ENCODE assay signal across 27 cellular contexts in the genomic region with DNA sequence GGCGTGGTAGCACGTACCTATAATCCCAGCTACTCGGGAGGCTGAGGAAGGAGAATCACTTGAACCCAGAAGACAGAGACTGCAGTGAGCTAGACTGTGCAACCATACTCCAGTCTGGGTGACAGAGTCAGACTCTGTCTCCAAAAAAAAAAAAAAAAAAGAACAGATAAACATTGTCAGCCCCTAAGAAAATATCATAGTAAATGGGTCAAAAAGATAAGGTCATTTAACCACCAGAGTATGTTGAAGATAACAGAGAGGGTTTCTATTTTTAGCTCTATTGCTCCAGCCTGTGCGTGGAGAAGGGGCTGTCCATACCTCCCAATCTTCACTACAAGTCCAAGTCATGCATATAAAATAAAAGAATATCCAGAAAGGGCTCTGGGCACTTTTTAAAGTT. TPM values are rescaled to one million over a fixed set of nuclear protein-coding genes. Genes with fewer than 3 reads are reported as not detected.
DNase-seq lines count a peak whose midpoint lies in the region; ATAC-seq, FAIRE-seq and TF ChIP-seq lines count a peak whose summit lies in the region.
"Had no signal": no experiment of that assay in that cellular context is flagged by ENCODE, and none has a peak within 500 bp of the region (broad histone marks: within the 10 kb centered on the region; RNA-seq: fewer than 3 reads in every experiment).

No MANE protein-coding gene starts in this region.

- TF ChIP-seq EP300 in K562 (IDR thresholded peaks at IDR 0.05; ENCODE audit: low read length), result peak; percentile 37

- no peak overlapping the region for H3K9ac ChIP-seq in K562 (ENCODE audit: insufficient read depth in 1 of 2, low read depth in 2 of 2, low read length in 2 of 2)
- no peak overlapping the region for H3K9ac ChIP-seq in parathyroid adenoma

- ATAC-seq in Right ventricle myocardium inferior (peak; percentile 30), K562 (peak; percentile 58; the same call in 2 of the 3 replicates), left cardiac atrium (peak; percentile 44 to 47), GM21737 (IDR thresholded peaks at IDR 0.05; ENCODE audit: unreplicated experiment) (no peak)
- ATAC-seq: Panc1 had no signal

- H3K27me3 ChIP-seq in K562 (ENCODE audit: control insufficient read depth in 2 of 2, insufficient read depth in 2 of 2, low read length in 2 of 2) (peaks cover 0 to 6% of the 10 kb centered on the region in 2 experiments; a peak in 2 of 5 replicates), parathyroid adenoma (ENCODE audit: control insufficient read depth, insufficient read depth, low read length) (no peaks in the 10 kb centered on the region)

- TF ChIP-seq RAD21 in K562 (CRISPR knock-in tag; conservative IDR thresholded peaks at IDR 0.05 in 1 of 2, IDR thresholded peaks at IDR 0.05 in 1 of 2), result no peak

- FAIRE-seq in K562 (lab: Jason Lieb, UNC), result no peak
- FAIRE-seq: GM19239, H54 had no signal

- no peaks in the 10 kb centered on the region for H3K9me3 ChIP-seq in K562 (replicated peaks; ENCODE audit: control insufficient read depth, insufficient read depth, low read depth, low read length)
- no peaks in the 10 kb centered on the region for H3K9me3 ChIP-seq in parathyroid adenoma (ENCODE audit: control insufficient read depth, low read length)

- TF ChIP-seq POLR2A in K562 (conservative IDR thresholded peaks at IDR 0.05) (no peak), lower leg skin (IDR thresholded peaks at IDR 0.05) (no peak)

- H3K4me1 ChIP-seq in K562 (replicated peaks in 1 of 2; ENCODE audit: control insufficient read depth in 2 of 2, insufficient read depth in 2 of 2, low read length in 2 of 2) (peaks cover 0 to 10% of the 10 kb centered on the region in 2 experiments; a peak in 3 of 5 replicates), parathyroid adenoma (peaks cover 6% of the 10 kb centered on the region)

- H3K4me2 ChIP-seq in K562 (ENCODE audit: insufficient read depth, low read length), result no peak overlapping the region
- H3K4me2 ChIP-seq in parathyroid adenoma (ENCODE audit: low read length), result peak overlapping the region; percentile 29

- no peaks in the 10 kb centered on the region for H3K9me1 ChIP-seq in K562 (ENCODE audit: control insufficient read depth, insufficient read depth, low read length)

- WGBS in K562 (ENCODE audit: insufficient coverage, low coverage, missing lambda C conversion rate), result 3% methylated on average over 4 of the region's 4 CpGs
- 90 to 96% methylated on average over 4 of the region's 4 CpGs for WGBS in lower leg skin, 2 donors

- H3K36me3 ChIP-seq in K562 (ENCODE audit: control insufficient read depth, insufficient read depth, low read length) (no peaks in the 10 kb centered on the region), parathyroid adenoma (ENCODE audit: control insufficient read depth, insufficient read depth, low read length) (no peaks in the 10 kb centered on the region)

- H3K4me3 ChIP-seq in K562, result no peak overlapping the region
- no peak overlapping the region for H3K4me3 ChIP-seq in parathyroid adenoma (ENCODE audit: low read depth, low read length)
- no peak overlapping the region for H3K4me3 ChIP-seq in lower leg skin (ENCODE audit: low read depth, poor library complexity, severe bottlenecking)
- H3K4me3 ChIP-seq: SK-N-MC had no signal

- CTCF ChIA-PET in K562 (lab: Yijun Ruan, JAX; ENCODE audit: low intra/inter-chr PET ratio), result no interaction called here

- DNase-seq in Right ventricle myocardium inferior (ENCODE audit: missing footprints) (no peak), cardiac septum (ENCODE audit: low spot score) (no peak), K562 (ENCODE audit: extremely low read depth in 1 of 4, low spot score in 3 of 4) (peak in 2 of 4 experiments; percentile 42 to 49), left cardiac atrium (no peak), lower leg skin (ENCODE audit: low spot score in 2 of 2) (no peak), substantia nigra (lab: John Stamatoyannopoulos, UW) (no peak)
- DNase-seq: Calu3, DMS153, DND-41, Karpas-422, NCI-H1092 treated with DMSO at 0.1 percent for 48 hours, NCI-H1436, NCI-H187 treated with DMSO at 0.1 percent for 48 hours, NCI-H2171 treated with DMSO at 0.1 percent for 48 hours, NCI-H524 treated with DMSO at 0.1 percent for 48 hours, NCI-H774, SIG-M5 had no signal

- H2AFZ ChIP-seq in K562 (ENCODE audit: low read depth, low read length) (no peak overlapping the region), parathyroid adenoma (no peak overlapping the region)

- no peaks in the 10 kb centered on the region for H4K20me1 ChIP-seq in K562 (replicated peaks; ENCODE audit: control insufficient read depth, insufficient read depth, low read length)

- in situ Hi-C loops in K562 (cut with MboI), result no loop called here

- BruUV-seq in K562 (replicated peaks; lab: Mats Ljungman, UMichigan), result no TSS peak

- POLR2A ChIA-PET in K562 (lab: Yijun Ruan, JAX), result no interaction called here

- no peak overlapping the region for H3K27ac ChIP-seq in K562 (ENCODE audit: extremely low read depth, low read depth, low read length)
- H3K27ac ChIP-seq in parathyroid adenoma, result no peak overlapping the region
- H3K27ac ChIP-seq in substantia nigra (ENCODE audit: low read depth, low read length, poor library complexity, severe bottlenecking), result no peak overlapping the region
- H3K27ac ChIP-seq: 22Rv1, C4-2B, HL-60, RWPE1, SK-N-MC had no signal

- H3K79me2 ChIP-seq in K562 (ENCODE audit: control insufficient read depth, insufficient read depth, low read length), result no peaks in the 10 kb centered on the region
- peaks cover 12% of the 10 kb centered on the region for H3K79me2 ChIP-seq in parathyroid adenoma

- TF ChIP-seq CTCF in K562 (IDR thresholded peaks at IDR 0.05 in 2 of 3, conservative IDR thresholded peaks at IDR 0.05 in 1 of 3; ENCODE audit: insufficient read depth in 2 of 3, low read depth in 1 of 3, low read length in 3 of 3) (no peak), parathyroid adenoma (IDR thresholded peaks at IDR 0.05) (no peak), lower leg skin (IDR thresholded peaks at IDR 0.05) (no peak)

- intact Hi-C loops in Right ventricle myocardium inferior (cut with DNase I) (no loop called here), cardiac septum (cut with DNase I) (no loop called here), K562 (cut with micrococcal nuclease) (no loop called here), left cardiac atrium (cut with DNase I) (no loop called here), lower leg skin (cut with DNase I; ENCODE audit: low total_unique reads) (no loop called here)

TF ChIP-seq in K562, 482 proteins besides CTCF, POLR2A, EP300 and RAD21 (continues in another document):
- TF ChIP-seq HDAC3 (IDR thresholded peaks at IDR 0.05; ENCODE audit: borderline replicate concordance, partially characterized antibody), result peak; percentile 67
- TF ChIP-seq MEF2A (IDR thresholded peaks at IDR 0.05; ENCODE audit: control insufficient read depth, low read depth, low read length), result peak; percentile 91
- no peak for TF ChIP-seq POLR2H (tag; IDR thresholded peaks at IDR 0.05; ENCODE audit: low read depth)
- TF ChIP-seq NFYB (IDR thresholded peaks at IDR 0.05; ENCODE audit: extremely low read depth, insufficient read length), result no peak
- TF ChIP-seq ZNF232 (CRISPR knock-in tag; IDR thresholded peaks at IDR 0.05), result no peak
- TF ChIP-seq TAL1 (IDR thresholded peaks at IDR 0.05), result peak; percentile 64
- TF ChIP-seq, protein P1, sequence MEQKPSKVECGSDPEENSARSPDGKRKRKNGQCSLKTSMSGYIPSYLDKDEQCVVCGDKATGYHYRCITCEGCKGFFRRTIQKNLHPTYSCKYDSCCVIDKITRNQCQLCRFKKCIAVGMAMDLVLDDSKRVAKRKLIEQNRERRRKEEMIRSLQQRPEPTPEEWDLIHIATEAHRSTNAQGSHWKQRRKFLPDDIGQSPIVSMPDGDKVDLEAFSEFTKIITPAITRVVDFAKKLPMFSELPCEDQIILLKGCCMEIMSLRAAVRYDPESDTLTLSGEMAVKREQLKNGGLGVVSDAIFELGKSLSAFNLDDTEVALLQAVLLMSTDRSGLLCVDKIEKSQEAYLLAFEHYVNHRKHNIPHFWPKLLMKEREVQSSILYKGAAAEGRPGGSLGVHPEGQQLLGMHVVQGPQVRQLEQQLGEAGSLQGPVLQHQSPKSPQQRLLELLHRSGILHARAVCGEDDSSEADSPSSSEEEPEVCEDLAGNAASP (IDR thresholded peaks at IDR 0.05), result no peak
- peak; percentile 55 for TF ChIP-seq TEAD4 (IDR thresholded peaks at IDR 0.05; ENCODE audit: low read length)
- TF ChIP-seq TEAD4 (CRISPR knock-in tag; IDR thresholded peaks at IDR 0.05; ENCODE audit: borderline replicate concordance), result no peak
- no peak for TF ChIP-seq FOXK1 (CRISPR knock-in tag; IDR thresholded peaks at IDR 0.05; ENCODE audit: borderline replicate concordance)
- TF ChIP-seq, protein P2, sequence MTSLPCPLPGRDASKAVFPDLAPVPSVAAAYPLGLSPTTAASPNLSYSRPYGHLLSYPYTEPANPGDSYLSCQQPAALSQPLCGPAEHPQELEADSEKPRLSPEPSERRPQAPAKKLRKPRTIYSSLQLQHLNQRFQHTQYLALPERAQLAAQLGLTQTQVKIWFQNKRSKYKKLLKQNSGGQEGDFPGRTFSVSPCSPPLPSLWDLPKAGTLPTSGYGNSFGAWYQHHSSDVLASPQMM (CRISPR knock-in tag; IDR thresholded peaks at IDR 0.05), result no peak
- peak; percentile 9 for TF ChIP-seq MEIS2 (IDR thresholded peaks at IDR 0.05; ENCODE audit: partially characterized antibody)

RNA-seq across cellular contexts. Expression of a gene that starts 15.4 kb away (rescaled TPM):
- total RNA-seq in Right ventricle myocardium inferior (122 TPM), cardiac septum (81.8 TPM), K562 (2014; rRNA removed) (0.69 TPM in 1 of 2 replicates, not detected in the other), K562 (2014; rRNA removed; fragmentation: Illumina TruSeq; extraction: Trizol) (0.29 and 0.44 TPM in 2 replicates), K562 (2015; rRNA removed; fragmentation: Illumina TruSeq; extraction: Trizol) (0.43 and 0.53 TPM in 2 replicates), K562 (2021) (0.89 and 1.3 TPM in 2 replicates), left cardiac atrium (100 to 1,000 TPM in 1 of 2 donors, 10 to 100 TPM in 1; 89.7 to 119 TPM), lower leg skin (10 to 100 TPM; 36.5 to 48.0 (median 41.3) TPM)
- 1.3 and 3.3 TPM in 2 replicates for total RNA-seq in K562 (2011; cell fraction: chromatin; rRNA removed; ENCODE audit: low replicate concordance)
- 3.9 and 4.8 TPM in 2 replicates for total RNA-seq in K562 (2011; cell fraction: nucleolus; rRNA removed)
- total RNA-seq in K562 (2011; cell fraction: nucleoplasm; rRNA removed), result 2.0 and 3.5 TPM in 2 replicates
- polyA plus RNA-seq in K562 (2011; rRNA removed) (1.4 and 14.3 TPM in 2 replicates), K562 (2014; fragmentation: Illumina TruSeq; extraction: Trizol) (0.27 and 0.36 TPM in 2 replicates), K562 (2014; fragmentation: Nextera tagmentation; extraction: Ambion mirVana) (under 1 TPM in 1 of 2 experiments, not detected in 1; 0.15 TPM), K562 (2014; rRNA removed) (0.05 and 0.70 TPM in 2 replicates)
- polyA plus RNA-seq in K562 (2011; cell fraction: cytosol; rRNA removed), result 1.3 and 16.1 TPM in 2 replicates
- 0.80 and 11.7 TPM in 2 replicates for polyA plus RNA-seq in K562 (2011; cell fraction: nucleus; rRNA removed)
- polyA plus RNA-seq in K562 (2012), result 0.91 and 2.0 TPM in 2 replicates
- polyA minus RNA-seq in K562 (2011; rRNA and poly(A)+ RNA removed), result 0.56 and 10.3 TPM in 2 replicates
- polyA minus RNA-seq in K562 (2011; cell fraction: cytosol; rRNA and poly(A)+ RNA removed), result 1.6 and 11.6 TPM in 2 replicates
- 1.2 and 8.9 TPM in 2 replicates for polyA minus RNA-seq in K562 (2011; cell fraction: nucleus; rRNA and poly(A)+ RNA removed)

Comparison
In these comparisons a context has a peak if more than half of its experiments do, and no peak if none do; other contexts are left out.
1. RNA of a gene that starts 15.4 kb away (total RNA-seq): 122 TPM in Right ventricle myocardium inferior (single experiment), 89.7 to 119 TPM in left cardiac atrium, 81.8 TPM in cardiac septum (single experiment) and 36.5 to 48.0 TPM in lower leg skin; 0.29 to 4.8 TPM in K562; every median in the first group is over 4 times any median in the second.